12 cellular contexts compared by ENCODE assay signal in the genomic region with DNA sequence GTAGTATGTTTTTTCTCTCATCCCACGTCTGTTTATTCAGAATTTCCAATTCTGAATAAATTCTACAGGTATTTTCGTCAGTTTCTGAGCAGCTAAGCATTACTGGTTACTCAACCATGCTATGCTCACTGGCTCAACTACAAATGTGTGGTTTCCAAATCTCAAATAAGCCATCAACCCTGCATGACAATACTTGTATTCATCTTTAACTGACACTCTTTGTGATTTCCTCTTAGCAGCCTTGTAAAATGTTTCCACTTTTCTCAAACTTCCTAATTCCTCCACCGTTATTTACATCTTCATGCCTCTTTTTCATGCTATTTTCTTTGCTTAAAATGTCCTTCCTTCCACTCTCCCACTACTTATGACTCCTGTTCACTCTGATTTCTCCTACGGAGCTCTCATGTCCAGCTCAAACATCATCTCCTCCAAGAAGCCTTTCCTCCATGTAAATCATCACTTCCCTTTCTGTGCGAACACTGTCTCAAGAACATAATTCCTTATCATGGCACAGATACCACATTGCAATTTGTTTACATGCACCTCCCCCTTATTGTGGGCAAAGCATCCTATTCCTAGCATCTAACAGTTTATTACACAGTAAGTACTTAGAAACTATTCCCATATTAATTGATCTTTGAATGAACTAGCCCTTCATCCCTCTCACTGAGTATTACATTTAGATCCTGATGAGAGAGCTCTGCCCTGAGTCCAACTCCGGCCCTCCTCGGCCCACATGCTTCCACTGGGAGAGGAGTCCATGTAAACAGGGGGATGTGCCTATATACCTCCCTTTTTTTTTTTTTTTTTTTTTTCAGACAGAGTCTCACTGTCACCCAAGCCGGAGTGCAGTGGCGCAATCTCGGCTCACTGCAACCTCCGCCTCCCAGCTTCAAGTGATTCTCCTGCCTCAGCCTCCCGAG. TPM values are rescaled to one million over a fixed set of nuclear protein-coding genes. Genes with fewer than 3 reads are reported as not detected.
DNase-seq lines count a peak whose midpoint lies in the region; ATAC-seq, FAIRE-seq and TF ChIP-seq lines count a peak whose summit lies in the region.
"Had no signal": no experiment of that assay in that cellular context is flagged by ENCODE, and none has a peak within 500 bp of the region (broad histone marks: within the 10 kb centered on the region; RNA-seq: fewer than 3 reads in every experiment).

No MANE protein-coding gene starts in this region.

- H3K9me3 Mint-ChIP-seq in natural killer cell treated with Interleukin-12 subunit alpha and Interleukin-12 subunit beta and Interleukin-15 and Interleukin-18, amount 100 ng/mL, for 72 hours: no peaks in the 10 kb centered on the region

- H3K4me3 ChIP-seq in brain microvascular endothelial cell (ENCODE audit: low read depth, low read length): no peak overlapping the region
- no peak overlapping the region for H3K4me3 ChIP-seq in aorta (ENCODE audit: low read length in 2 of 2)

- ATAC-seq in natural killer cell treated with Interleukin-12 subunit alpha and Interleukin-12 subunit beta and Interleukin-15 and Interleukin-18, amount 100 ng/mL, for 72 hours: no peak
- ATAC-seq in aorta (ENCODE audit: low FRiP score): no peak
- ATAC-seq: stimulated activated naive CD8-positive, alpha-beta T cell treated with anti-CD3 and anti-CD28 coated beads, Interleukin-15, Interleukin-2, amounts not matched to agents 100 U/mL and 50 U/mL, for 24 hours had no signal

- peak; percentile 53 for FAIRE-seq in GM12892 (lab: Jason Lieb, UNC)
- FAIRE-seq: bronchial epithelial cell, D721Med had no signal

- TF ChIP-seq POLR2A in GM12892 (IDR thresholded peaks at IDR 0.05; ENCODE audit: low read depth, low read length): no peak

- H3K27me3 Mint-ChIP-seq in natural killer cell treated with Interleukin-12 subunit alpha and Interleukin-12 subunit beta and Interleukin-15 and Interleukin-18, amount 100 ng/mL, for 72 hours: no peaks in the 10 kb centered on the region

- 84 to 86% methylated on average over 12 of the region's 12 CpGs for WGBS in aorta, 2 donors

- H3K36me3 ChIP-seq in KOPT-K1 (ENCODE audit: insufficient read depth, low read length) (peaks cover 63% of the 10 kb centered on the region), brain microvascular endothelial cell (replicated peaks) (peaks cover 5% of the 10 kb centered on the region), aorta (ENCODE audit: control insufficient read depth in 1 of 2, insufficient read depth in 2 of 2, low read length in 1 of 2) (peaks cover 0 to 4% of the 10 kb centered on the region in 2 donors)

- no peak for TF ChIP-seq CTCF in brain microvascular endothelial cell (IDR thresholded peaks at IDR 0.05; ENCODE audit: low read depth, low read length, missing control alignments)
- TF ChIP-seq CTCF in GM13977 (IDR thresholded peaks at IDR 0.05; ENCODE audit: extremely low read depth, insufficient read depth, missing control alignments): no peak

- H3K27ac Mint-ChIP-seq in natural killer cell treated with Interleukin-12 subunit alpha and Interleukin-12 subunit beta and Interleukin-15 and Interleukin-18, amount 100 ng/mL, for 72 hours: peak overlapping the region in 1 of 2 donors; percentile 39

- in situ Hi-C loops in brain microvascular endothelial cell (cut with HindIII; ENCODE audit: low pct_ligation_motif_present, low sequenced_read_pairs): no loop called here
- in situ Hi-C loops in GM13977 (cut with MboI; ENCODE audit: low pct_unique_long_range_greater_than_20kb, low sequenced_read_pairs, unreplicated experiment): no loop called here

- intact Hi-C loops in aorta (cut with DNase I): no loop called here

- H3K4me3 Mint-ChIP-seq in natural killer cell treated with Interleukin-12 subunit alpha and Interleukin-12 subunit beta and Interleukin-15 and Interleukin-18, amount 100 ng/mL, for 72 hours: peak overlapping the region; percentile 44

- no peaks in the 10 kb centered on the region for H3K36me3 Mint-ChIP-seq in natural killer cell treated with Interleukin-12 subunit alpha and Interleukin-12 subunit beta and Interleukin-15 and Interleukin-18, amount 100 ng/mL, for 72 hours

- no peaks in the 10 kb centered on the region for H3K9me3 ChIP-seq in KOPT-K1 (ENCODE audit: insufficient read depth, low read length, poor library complexity, severe bottlenecking)
- H3K9me3 ChIP-seq in aorta (ENCODE audit: control insufficient read depth, low read length): no peaks in the 10 kb centered on the region

- H3K4me1 Mint-ChIP-seq in natural killer cell treated with Interleukin-12 subunit alpha and Interleukin-12 subunit beta and Interleukin-15 and Interleukin-18, amount 100 ng/mL, for 72 hours (ENCODE audit: low read depth in 2 of 2): peaks cover 2 to 13% of the 10 kb centered on the region in 2 donors

- H3K27me3 ChIP-seq in brain microvascular endothelial cell (replicated peaks): no peaks in the 10 kb centered on the region
- H3K27me3 ChIP-seq in aorta (ENCODE audit: control insufficient read depth in 1 of 2, insufficient read depth in 2 of 2, low read length in 1 of 2): no peaks in the 10 kb centered on the region

- peak overlapping the region; percentile 26 for H3K27ac ChIP-seq in KOPT-K1 (ENCODE audit: low read depth, low read length, poor library complexity, severe bottlenecking)
- H3K27ac ChIP-seq in brain microvascular endothelial cell: peak overlapping the region; percentile 20
- H3K27ac ChIP-seq in aorta (ENCODE audit: low read depth in 1 of 2, low read length in 2 of 2): no peak overlapping the region

- DNase-seq in GM12892 (ENCODE audit: insufficient read length) (no peak), brain microvascular endothelial cell (no peak), GM13977 (ENCODE audit: low spot score) (no peak), NCI-H2171 (lab: John Stamatoyannopoulos, UW) (no peak), aorta (no peak), NCI-H748 (lab: John Stamatoyannopoulos, UW; ENCODE audit: unreplicated experiment) (no peak)
- no peak for DNase-seq in natural killer cell treated with Interleukin-12 subunit alpha and Interleukin-12 subunit beta and Interleukin-15 and Interleukin-18, amount 100 ng/mL, for 72 hours (ENCODE audit: low spot score)
- DNase-seq: NCI-H510A; stimulated activated naive CD8-positive, alpha-beta T cell treated with anti-CD3 and anti-CD28 coated beads, Interleukin-15, Interleukin-2, amounts not matched to agents 100 U/mL and 50 U/mL, for 24 hours had no signal

- no peaks in the 10 kb centered on the region for H3K4me1 ChIP-seq in aorta (ENCODE audit: control insufficient read depth in 1 of 2, insufficient read depth in 2 of 2, low read length in 2 of 2)

RNA-seq across cellular contexts. Expression of gene CCDC88A, which starts 10.4 kb away (rescaled TPM):
- 37.0 TPM for polyA plus RNA-seq in GM12892 (2012; ENCODE audit: missing spikeins)
- 10 to 100 TPM; 15.1 to 49.4 TPM for total RNA-seq in natural killer cell treated with Interleukin-12 subunit alpha and Interleukin-12 subunit beta and Interleukin-15 and Interleukin-18, amount 100 ng/mL, for 72 hours
- total RNA-seq in aorta: 10 to 100 TPM; 78.0 to 92.4 TPM
- 10 to 100 TPM; 17.4 to 17.5 TPM for polyA plus RNA-seq in aorta

Comparison
In these comparisons a context has a peak if more than half of its experiments do, and no peak if none do; other contexts are left out.
1. H3K27ac ChIP-seq: peak in KOPT-K1 (single experiment) and brain microvascular endothelial cell (single experiment); none in aorta (0 of 2).